31 cellular contexts compared by ENCODE assay signal in genomic region chr17:40266882-40267281, GRCh38.
"Had no signal": no experiment of that assay in that cellular context is flagged by ENCODE, and none has a peak within 500 bp of the region (broad histone marks: within the 10 kb centered on the region; RNA-seq: fewer than 3 reads in every experiment).

No MANE protein-coding gene starts in this region.

- ATAC-seq: activated CD4-positive, alpha-beta T cell treated with anti-CD3 and anti-CD28 coated beads for 36 hours; activated CD8-positive, alpha-beta T cell treated with anti-CD3 and anti-CD28 coated beads for 36 hours; activated T-cell treated with anti-CD3 and anti-CD28 coated beads, Interleukin-2, amount 50 U/mL, for 4 hours; activated T-helper 17 cell treated with anti-CD3 and anti-CD28 coated beads, Interleukin-2, amount 50 U/mL, for 72 hours; T-helper 17 cell had no signal

- H3K27ac ChIP-seq: brain microvascular endothelial cell, epithelial cell of prostate had no signal

- H3K27me3 ChIP-seq: brain microvascular endothelial cell had no signal

- DNase-seq: activated CD4-positive, alpha-beta T cell treated with anti-CD3 and anti-CD28 coated beads for 36 hours; activated CD4-positive, alpha-beta T cell treated with anti-CD3 and anti-CD28 coated beads, Interleukin-2, amount 50 U/mL, for 1 hour; activated CD4-positive, alpha-beta T cell treated with anti-CD3 and anti-CD28 coated beads, Interleukin-2, amount 50 U/mL, for 48 hours; activated CD4-positive, CD25-positive, alpha-beta regulatory T cell; activated CD4-positive, CD25-positive, alpha-beta regulatory T cell treated with anti-CD3 and anti-CD28 coated beads, Interleukin-2, amount 50 U/mL, for 72 hours; activated CD8-positive, alpha-beta memory T cell treated with anti-CD3 and anti-CD28 coated beads for 24 hours; activated CD8-positive, alpha-beta T cell treated with anti-CD3 and anti-CD28 coated beads for 36 hours; activated effector memory CD4-positive, alpha-beta T cell treated with Interleukin-2 at 50 U/mL for 16 hours; activated gamma-delta T cell treated with Interleukin-2 at 50 U/mL for 16 hours; activated naive CD4-positive, alpha-beta T cell treated with anti-CD3 and anti-CD28 coated beads, Interleukin-2, amount 50 U/mL, for 16 hours; activated naive CD4-positive, alpha-beta T cell treated with Interleukin-2 at 50 U/mL for 16 hours; activated T-cell treated with anti-CD3 and anti-CD28 coated beads, Interleukin-2, amount 50 U/mL, for 4 hours; amniotic stem cell; brain microvascular endothelial cell; cortex of kidney; dermis blood vessel endothelial cell; effector CD8-positive, alpha-beta T cell; foreskin fibroblast; head of caudate nucleus; hippocampal formation; T-helper 1 cell; T-helper 17 cell; T1000 had no signal

- FAIRE-seq: astrocyte, bronchial epithelial cell, endometrium, endothelial cell of umbilical vein, frontal cortex, TTC549 had no signal
